ENCODE assay signal across 8 cellular contexts in genomic region chr17:18087610-18088491, GRCh38. TPM values are rescaled to one million over a fixed set of nuclear protein-coding genes. Genes with fewer than 3 reads are reported as not detected.
DNase-seq lines count a peak whose midpoint lies in the region; TF ChIP-seq lines count a peak whose summit lies in the region.

A gene with protein sequence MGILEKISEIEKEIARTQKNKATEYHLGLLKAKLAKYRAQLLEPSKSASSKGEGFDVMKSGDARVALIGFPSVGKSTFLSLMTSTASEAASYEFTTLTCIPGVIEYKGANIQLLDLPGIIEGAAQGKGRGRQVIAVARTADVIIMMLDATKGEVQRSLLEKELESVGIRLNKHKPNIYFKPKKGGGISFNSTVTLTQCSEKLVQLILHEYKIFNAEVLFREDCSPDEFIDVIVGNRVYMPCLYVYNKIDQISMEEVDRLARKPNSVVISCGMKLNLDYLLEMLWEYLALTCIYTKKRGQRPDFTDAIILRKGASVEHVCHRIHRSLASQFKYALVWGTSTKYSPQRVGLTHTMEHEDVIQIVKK (plus strand): TSS chr17:18087948. CDS start chr17:18088024, 76 bp downstream.

- 0 to 2% methylated on average over 3 to 52 of the region's 52 CpGs for WGBS in testis, 2 donors

- DNase-seq in GM04503 (ENCODE audit: low read depth) = peak; percentile 50
- peak; percentile 87 for DNase-seq in HFFc6
- peak; percentile 72 for DNase-seq in NCI-H1048 (lab: John Stamatoyannopoulos, UW)
- peak; percentile 87 for DNase-seq in SKM-1 treated with dmso at 0.1 percent for 144 hours (lab: John Stamatoyannopoulos, UW; ENCODE audit: unreplicated experiment)
- peak; percentile 96 for DNase-seq in glutamatergic neuron
- DNase-seq in osteoblast (ENCODE audit: insufficient read length, low spot score, missing footprints) = peak; percentile 99
- peak; percentile 92 for DNase-seq in testis

- H3K9me3 ChIP-seq in osteoblast (ENCODE audit: low read depth, low read length) (no peaks in the 10 kb centered on the region), testis (no peaks in the 10 kb centered on the region)

- H3K4me1 Mint-ChIP-seq in HFFc6 (ENCODE audit: low read depth) (peaks cover 27% of the 10 kb centered on the region), glutamatergic neuron (ENCODE audit: low read depth, unreplicated experiment) (peaks cover 6% of the 10 kb centered on the region)
- peaks cover 30% of the 10 kb centered on the region for H3K4me1 Mint-ChIP-seq in activated naive CD8-positive, alpha-beta T cell (ENCODE audit: low read depth)

- peaks cover 8% of the 10 kb centered on the region for H3K4me1 ChIP-seq in osteoblast (ENCODE audit: insufficient read depth, low read length)
- peaks cover 6% of the 10 kb centered on the region for H3K4me1 ChIP-seq in testis

- H3K36me3 Mint-ChIP-seq in HFFc6 (ENCODE audit: low read depth) (peaks cover 13% of the 10 kb centered on the region), glutamatergic neuron (ENCODE audit: unreplicated experiment) (no peaks in the 10 kb centered on the region)
- no peaks in the 10 kb centered on the region for H3K36me3 Mint-ChIP-seq in activated naive CD8-positive, alpha-beta T cell

- peak within 1 kb of the TSS; percentile 91 for H2AFZ ChIP-seq in osteoblast (ENCODE audit: low read length)

- TF ChIP-seq POLR2A in testis (IDR thresholded peaks at IDR 0.05) = no peak

- H3K4me3 Mint-ChIP-seq in HFFc6 = peak within 1 kb of the TSS; percentile 99
- H3K4me3 Mint-ChIP-seq in activated naive CD8-positive, alpha-beta T cell = peak within 1 kb of the TSS; percentile 99
- H3K4me3 Mint-ChIP-seq in glutamatergic neuron (ENCODE audit: unreplicated experiment) = peak within 1 kb of the TSS; percentile 98

- TF ChIP-seq CTCF in HFFc6 (IDR thresholded peaks at IDR 0.05) (peak; percentile 25; the same call in 1 of the 2 replicates), glutamatergic neuron (IDR thresholded peaks at IDR 0.05; ENCODE audit: partially characterized antibody, unreplicated experiment) (no peak), osteoblast (IDR thresholded peaks at IDR 0.05; ENCODE audit: extremely low read depth, low read depth, low read length) (no peak), testis (IDR thresholded peaks at IDR 0.05) (no peak)

- H3K36me3 ChIP-seq in osteoblast (ENCODE audit: insufficient read depth, low read length) (peaks cover 3% of the 10 kb centered on the region), testis (ENCODE audit: low read depth, missing control alignments) (no peaks in the 10 kb centered on the region)

- H3K9me3 Mint-ChIP-seq in HFFc6 (no peaks in the 10 kb centered on the region), glutamatergic neuron (ENCODE audit: unreplicated experiment) (peaks cover 5% of the 10 kb centered on the region)
- no peaks in the 10 kb centered on the region for H3K9me3 Mint-ChIP-seq in activated naive CD8-positive, alpha-beta T cell (ENCODE audit: low read depth)

- intact Hi-C loops in testis (cut with DNase I; ENCODE audit: low total_unique reads) = no loop called here

- H3K4me3 ChIP-seq in osteoblast (ENCODE audit: insufficient read depth, low read length) (peak within 1 kb of the TSS; percentile 99), testis (peak within 1 kb of the TSS; percentile 76 to 86)

- peaks cover 5% of the 10 kb centered on the region for H4K20me1 ChIP-seq in osteoblast (ENCODE audit: insufficient read depth, low read length)

- H3K4me2 ChIP-seq in osteoblast (ENCODE audit: insufficient read depth, low read length) = peak within 1 kb of the TSS; percentile 97

- H3K79me2 ChIP-seq in osteoblast (ENCODE audit: insufficient read depth, low read length) = peaks cover 29% of the 10 kb centered on the region

- H3K27ac Mint-ChIP-seq in HFFc6 = peak within 1 kb of the TSS; percentile 94
- peak within 1 kb of the TSS; percentile 98 for H3K27ac Mint-ChIP-seq in activated naive CD8-positive, alpha-beta T cell
- H3K27ac Mint-ChIP-seq in glutamatergic neuron (ENCODE audit: unreplicated experiment) = peak within 1 kb of the TSS; percentile 67

- H3K27ac ChIP-seq in osteoblast (ENCODE audit: low read depth, low read length) = peak within 1 kb of the TSS; percentile 85
- H3K27ac ChIP-seq in testis = peak within 1 kb of the TSS; percentile 46 to 76

- H3K27me3 Mint-ChIP-seq in HFFc6 (ENCODE audit: insufficient read depth) (peaks cover 2% of the 10 kb centered on the region), glutamatergic neuron (ENCODE audit: unreplicated experiment) (peaks cover 4% of the 10 kb centered on the region)
- H3K27me3 Mint-ChIP-seq in activated naive CD8-positive, alpha-beta T cell = no peaks in the 10 kb centered on the region

- H3K27me3 ChIP-seq in osteoblast (ENCODE audit: insufficient read depth, low read length) = no peaks in the 10 kb centered on the region
- H3K27me3 ChIP-seq in testis = no peaks in the 10 kb centered on the region

RNA-seq across cellular contexts. Expression of the gene that starts here (rescaled TPM):
- total RNA-seq in HFFc6 (2021; fragmentation: NEBNext Ultra II Directional; extraction: Animal tissue kit (Norgen Biotek cat#: 25700)) = 10 to 100 TPM; 30.6 to 38.1 (median 33.7) TPM
- total RNA-seq in glutamatergic neuron (ENCODE audit: unreplicated experiment) = 37.1 TPM
- total RNA-seq in osteoblast = 33.0 and 40.2 TPM in 2 replicates
- 10 to 100 TPM; 42.9 to 43.1 TPM for total RNA-seq in testis
- polyA plus RNA-seq in testis (ENCODE audit: insufficient read depth, low read depth, low replicate concordance) = 26.0 TPM

Comparison
In these comparisons a context has a peak if more than half of its experiments do, and no peak if none do; other contexts are left out.
1. Peak in every context shown above with its lines: DNase-seq, H3K4me3 ChIP-seq and H3K27ac ChIP-seq.